In genomic region chr1:224219011-224219611, GRCh38 we compare ENCODE assay signal across 3 cellular contexts.
TF ChIP-seq lines count a peak whose summit lies in the region.

No MANE protein-coding gene starts in this region.

TF ChIP-seq in SK-N-SH, 30 proteins besides CTCF, POLR2A, EP300 and RAD21:
- TF ChIP-seq YY1 (IDR thresholded peaks at IDR 0.05; ENCODE audit: low read depth): no peak
- TF ChIP-seq TAF1 (IDR thresholded peaks at IDR 0.05; ENCODE audit: borderline replicate concordance, low read depth, low read length): no peak
- no peak for TF ChIP-seq CHD2 (IDR thresholded peaks at IDR 0.05; ENCODE audit: low read length, partially characterized antibody)
TF ChIP-seq in SK-N-SH: peak in this region for 0.

TF ChIP-seq in SK-N-SH treated with all-trans-retinoic acid at 6 μM for 48 hours, 23 proteins besides CTCF, POLR2A, EP300 and RAD21:
- TF ChIP-seq, protein P1, sequence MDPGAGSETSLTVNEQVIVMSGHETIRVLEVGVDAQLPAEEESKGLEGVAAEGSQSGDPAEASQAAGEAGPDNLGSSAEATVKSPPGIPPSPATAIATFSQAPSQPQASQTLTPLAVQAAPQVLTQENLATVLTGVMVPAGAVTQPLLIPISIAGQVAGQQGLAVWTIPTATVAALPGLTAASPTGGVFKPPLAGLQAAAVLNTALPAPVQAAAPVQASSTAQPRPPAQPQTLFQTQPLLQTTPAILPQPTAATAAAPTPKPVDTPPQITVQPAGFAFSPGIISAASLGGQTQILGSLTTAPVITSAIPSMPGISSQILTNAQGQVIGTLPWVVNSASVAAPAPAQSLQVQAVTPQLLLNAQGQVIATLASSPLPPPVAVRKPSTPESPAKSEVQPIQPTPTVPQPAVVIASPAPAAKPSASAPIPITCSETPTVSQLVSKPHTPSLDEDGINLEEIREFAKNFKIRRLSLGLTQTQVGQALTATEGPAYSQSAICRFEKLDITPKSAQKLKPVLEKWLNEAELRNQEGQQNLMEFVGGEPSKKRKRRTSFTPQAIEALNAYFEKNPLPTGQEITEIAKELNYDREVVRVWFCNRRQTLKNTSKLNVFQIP (CRISPR knock-in tag; IDR thresholded peaks at IDR 0.05; ENCODE audit: borderline replicate concordance, low read depth): no peak
- TF ChIP-seq ISL1 (CRISPR knock-in tag; IDR thresholded peaks at IDR 0.05) (no peak), ZC3H10 (CRISPR knock-in tag; IDR thresholded peaks at IDR 0.05) (no peak), CSRNP3 (CRISPR knock-in tag; IDR thresholded peaks at IDR 0.05) (no peak), TOX (CRISPR knock-in tag; IDR thresholded peaks at IDR 0.05; ENCODE audit: borderline replicate concordance) (no peak), GLIS3 (CRISPR knock-in tag; IDR thresholded peaks at IDR 0.05) (no peak), OSR1 (CRISPR knock-in tag; IDR thresholded peaks at IDR 0.05) (no peak), PPARA (CRISPR knock-in tag; IDR thresholded peaks at IDR 0.05; ENCODE audit: borderline replicate concordance) (no peak), ZFP30 (CRISPR knock-in tag; IDR thresholded peaks at IDR 0.05) (no peak), CSDC2 (CRISPR knock-in tag; IDR thresholded peaks at IDR 0.05) (no peak), CREB5 (CRISPR knock-in tag; IDR thresholded peaks at IDR 0.05; ENCODE audit: low read depth) (no peak), ZFP3 (CRISPR knock-in tag; IDR thresholded peaks at IDR 0.05) (no peak), TCF4 (CRISPR knock-in tag; IDR thresholded peaks at IDR 0.05; ENCODE audit: borderline replicate concordance) (no peak)
- TF ChIP-seq, protein P2, sequence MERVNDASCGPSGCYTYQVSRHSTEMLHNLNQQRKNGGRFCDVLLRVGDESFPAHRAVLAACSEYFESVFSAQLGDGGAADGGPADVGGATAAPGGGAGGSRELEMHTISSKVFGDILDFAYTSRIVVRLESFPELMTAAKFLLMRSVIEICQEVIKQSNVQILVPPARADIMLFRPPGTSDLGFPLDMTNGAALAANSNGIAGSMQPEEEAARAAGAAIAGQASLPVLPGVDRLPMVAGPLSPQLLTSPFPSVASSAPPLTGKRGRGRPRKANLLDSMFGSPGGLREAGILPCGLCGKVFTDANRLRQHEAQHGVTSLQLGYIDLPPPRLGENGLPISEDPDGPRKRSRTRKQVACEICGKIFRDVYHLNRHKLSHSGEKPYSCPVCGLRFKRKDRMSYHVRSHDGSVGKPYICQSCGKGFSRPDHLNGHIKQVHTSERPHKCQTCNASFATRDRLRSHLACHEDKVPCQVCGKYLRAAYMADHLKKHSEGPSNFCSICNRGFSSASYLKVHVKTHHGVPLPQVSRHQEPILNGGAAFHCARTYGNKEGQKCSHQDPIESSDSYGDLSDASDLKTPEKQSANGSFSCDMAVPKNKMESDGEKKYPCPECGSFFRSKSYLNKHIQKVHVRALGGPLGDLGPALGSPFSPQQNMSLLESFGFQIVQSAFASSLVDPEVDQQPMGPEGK (CRISPR knock-in tag; IDR thresholded peaks at IDR 0.05; ENCODE audit: borderline replicate concordance): no peak

TF ChIP-seq in K562, 482 proteins besides CTCF, POLR2A, EP300 and RAD21:
- TF ChIP-seq PTTG1 (tag; IDR thresholded peaks at IDR 0.05; ENCODE audit: low read depth) (no peak), PBX2 (CRISPR knock-in tag; IDR thresholded peaks at IDR 0.05; ENCODE audit: low read depth) (no peak), PBX2 (tag; conservative IDR thresholded peaks at IDR 0.05; ENCODE audit: low read depth) (peak; percentile 40; the same call in 1 of the 2 replicates), CEBPB (tag; IDR thresholded peaks at IDR 0.05) (peak; percentile 89), CEBPG (CRISPR knock-in tag; IDR thresholded peaks at IDR 0.05) (peak; percentile 14; the same call in 1 of the 2 replicates), CEBPG (tag; conservative IDR thresholded peaks at IDR 0.05 in 1 of 2, IDR thresholded peaks at IDR 0.05 in 1 of 2) (peak; percentile 38 to 64), MEIS2 (IDR thresholded peaks at IDR 0.05; ENCODE audit: partially characterized antibody) (peak; percentile 33), RBM39 (optimal IDR thresholded peaks at IDR 0.05; ENCODE audit: low read depth, low read length) (no peak), MITF (IDR thresholded peaks at IDR 0.05) (no peak), HDAC1 (IDR thresholded peaks at IDR 0.05) (no peak), HNRNPH1 (optimal IDR thresholded peaks at IDR 0.05; ENCODE audit: low read depth, low read length) (no peak)
TF ChIP-seq in K562: peak in this region for 4.
